ENCODE assay signal across 8 cellular contexts in genomic region chr12:132887513-132888341, GRCh38.
A peak's percentile ranks its signal among the peaks of the same experiment; 100 is the strongest.
DNase-seq lines count a peak whose midpoint lies in the region; ATAC-seq and TF ChIP-seq lines count a peak whose summit lies in the region.

Gene CHFR, minus strand, starts transcription at chr12:132887605. Its CDS starts 277 bp downstream, at chr12:132887328.

- DNase-seq in CD1c-positive myeloid dendritic cell (ENCODE audit: extremely low spot score) (peak; percentile 99), HL-60 (ENCODE audit: low read depth in 1 of 2, low spot score in 1 of 2) (peak; percentile 93 to 97), NOMO-1 treated with DMSO at 0.1 percent for 48 hours (lab: John Stamatoyannopoulos, UW; ENCODE audit: unreplicated experiment) (peak; percentile 97), activated T-cell treated with anti-CD3 and anti-CD28 coated beads for 4 hours (peak; percentile 85), epidermal melanocyte (ENCODE audit: insufficient read length, low spot score) (peak; percentile 96), midbrain (lab: John Stamatoyannopoulos, UW) (peak; percentile 99)
- peak; percentile 92 to 96 for DNase-seq in stimulated activated CD8-positive, alpha-beta memory T cell treated with anti-CD3 and anti-CD28 coated beads, Interleukin-15, amount 100 ng/mL, for 48 hours (ENCODE audit: low read depth in 2 of 2)

- no peak for TF ChIP-seq CTCF in HL-60 (IDR thresholded peaks at IDR 0.05; ENCODE audit: insufficient read depth, low read length)

- H3K27ac ChIP-seq in HL-60 (replicated peaks), result peak within 1 kb of the TSS; percentile 90

- no peaks in the 10 kb centered on the region for H3K27me3 ChIP-seq in HL-60 (ENCODE audit: insufficient read depth, poor library complexity, severe bottlenecking)

- H3K4me3 ChIP-seq in HL-60 (replicated peaks; ENCODE audit: insufficient read depth, low read length), result peak within 1 kb of the TSS; percentile 79

- peak; percentile 99 for ATAC-seq in GM19452 (IDR thresholded peaks at IDR 0.05; ENCODE audit: unreplicated experiment)

Comparison
In these comparisons a context has a peak if more than half of its experiments do, and no peak if none do; other contexts are left out.
1. Peak in every context shown above with its lines: DNase-seq, ATAC-seq, H3K4me3 ChIP-seq and H3K27ac ChIP-seq.